Comparison of ENCODE assay signal across 8 cellular contexts in genomic region chr22:38202437-38203089, GRCh38. TPM values are rescaled to one million over a fixed set of nuclear protein-coding genes. Genes with fewer than 3 reads are reported as not detected.
DNase-seq lines count a peak whose midpoint lies in the region; ATAC-seq and TF ChIP-seq lines count a peak whose summit lies in the region.

No MANE protein-coding gene starts in this region.

- H4K8ac ChIP-seq in mesenchymal stem cell (ENCODE audit: low read length) = peak overlapping the region; percentile 91

- H3K27ac ChIP-seq in effector memory CD4-positive, alpha-beta T cell (ENCODE audit: insufficient read depth, low read length, poor library complexity, severe bottlenecking) = peak overlapping the region; percentile 87
- H3K27ac ChIP-seq in mesenchymal stem cell (ENCODE audit: low read length, poor library complexity, severe bottlenecking) = no peak overlapping the region

- no peak for TF ChIP-seq CTCF in Calu3 (IDR thresholded peaks at IDR 0.05; ENCODE audit: unreplicated experiment)

- peaks cover 15% of the 10 kb centered on the region for H3K79me1 ChIP-seq in mesenchymal stem cell (replicated peaks; ENCODE audit: low read length, poor library complexity, severe bottlenecking)

- no peak overlapping the region for H2BK5ac ChIP-seq in mesenchymal stem cell (ENCODE audit: low read depth, low read length, poor library complexity, severe bottlenecking)

- peak overlapping the region; percentile 47 to 92 for H3K4ac ChIP-seq in mesenchymal stem cell (ENCODE audit: low read depth in 1 of 2, low read length in 2 of 2)

- no peaks in the 10 kb centered on the region for H3K27me3 Mint-ChIP-seq in Calu3 (ENCODE audit: unreplicated experiment)
- H3K27me3 Mint-ChIP-seq in activated CD4-positive, alpha-beta memory T cell treated with anti-CD3 and anti-CD28 coated beads for 36 hours = no peaks in the 10 kb centered on the region
- no peaks in the 10 kb centered on the region for H3K27me3 Mint-ChIP-seq in stimulated activated naive B cell treated with anti-CD40 and anti-IgM and Interleukin-4, amounts not matched to agents 10 μg/mL and 1 μg/mL and 100 μg/mL, for 72 hours

- H3K36me3 ChIP-seq in effector memory CD4-positive, alpha-beta T cell (ENCODE audit: control insufficient read depth, insufficient read depth, low read length) = no peaks in the 10 kb centered on the region
- H3K36me3 ChIP-seq in mesenchymal stem cell (ENCODE audit: control insufficient read depth in 1 of 2, insufficient read depth in 2 of 2, low read depth in 1 of 2, low read length in 2 of 2) = peaks cover 0 to under 1% of the 10 kb centered on the region in 2 experiments

- peak overlapping the region; percentile 70 for H4K91ac ChIP-seq in mesenchymal stem cell (ENCODE audit: low read length)

- H3K4me1 ChIP-seq in effector memory CD4-positive, alpha-beta T cell (ENCODE audit: control insufficient read depth, insufficient read depth, low read length, poor library complexity, severe bottlenecking) = peaks cover 22% of the 10 kb centered on the region
- peaks cover 27% of the 10 kb centered on the region for H3K4me1 ChIP-seq in mesenchymal stem cell (ENCODE audit: control insufficient read depth, insufficient read depth, low read depth, low read length)

- BruUV-seq in Calu3 (replicated peaks; lab: Mats Ljungman, UMichigan) = TSS peak; percentile 87

- H3K27ac Mint-ChIP-seq in Calu3 (ENCODE audit: unreplicated experiment) = peak overlapping the region; percentile 82
- H3K27ac Mint-ChIP-seq in activated CD4-positive, alpha-beta memory T cell treated with anti-CD3 and anti-CD28 coated beads for 36 hours = peak overlapping the region; percentile 31
- peak overlapping the region; percentile 85 for H3K27ac Mint-ChIP-seq in stimulated activated naive B cell treated with anti-CD40 and anti-IgM and Interleukin-4, amounts not matched to agents 10 μg/mL and 1 μg/mL and 100 μg/mL, for 72 hours

- ATAC-seq in GM21786 (IDR thresholded peaks at IDR 0.05; ENCODE audit: unreplicated experiment) (peak; percentile 26), GM19395 (IDR thresholded peaks at IDR 0.05; ENCODE audit: unreplicated experiment) (no peak)
- ATAC-seq in stimulated activated naive B cell treated with anti-CD40 and anti-IgM and Interleukin-4, amounts not matched to agents 10 μg/mL and 1 μg/mL and 100 μg/mL, for 72 hours (replicated peaks) = peak; percentile 51 to 63

- H3K4me2 ChIP-seq in mesenchymal stem cell (ENCODE audit: low read length, poor library complexity, severe bottlenecking) = peak overlapping the region; percentile 70

- intact Hi-C loops in Calu3 (cut with micrococcal nuclease; ENCODE audit: unreplicated experiment) = loop anchor here (1.0 kb wide), 1 partner anchor 37 kb away; no protein-coding TSS in a partner anchor
- intact Hi-C loops in activated CD4-positive, alpha-beta memory T cell treated with anti-CD3 and anti-CD28 coated beads for 36 hours (cut with micrococcal nuclease) = loop anchor here (5.0 kb wide), 1 partner anchor 115 kb away; the partner anchor contains the start of gene CSNK1E

- under 1% methylated on average over 60 of the region's 74 CpGs for WGBS in mesenchymal stem cell

- H3K27me3 ChIP-seq in effector memory CD4-positive, alpha-beta T cell (replicated peaks; ENCODE audit: control insufficient read depth, insufficient read depth, low read length, poor library complexity, severe bottlenecking) = no peaks in the 10 kb centered on the region
- no peaks in the 10 kb centered on the region for H3K27me3 ChIP-seq in mesenchymal stem cell (ENCODE audit: control insufficient read depth in 1 of 2, insufficient read depth in 1 of 2, low read length in 2 of 2)

- CTCF ChIA-PET in Calu3 (lab: Charles Lee) = interaction anchor here (0.9 to 1.3 kb wide), 3 partner anchors 21 to 88 kb away, joined by 3 to 8 read pairs (median 4); partner anchors contain the start of gene PLA2G6
- CTCF ChIA-PET in activated CD4-positive, alpha-beta memory T cell treated with anti-CD3 and anti-CD28 coated beads for 36 hours (lab: Charles Lee) = interaction anchor here (1.1 to 2.0 kb wide), 3 partner anchors 12 to 150 kb away, joined by 4 to 9 read pairs (median 7); no protein-coding TSS in a partner anchor

- peak overlapping the region; percentile 20 for H2AFZ ChIP-seq in mesenchymal stem cell (ENCODE audit: low read depth, low read length)

- H3K4me1 Mint-ChIP-seq in Calu3 (ENCODE audit: low read depth, unreplicated experiment) = peaks cover 39% of the 10 kb centered on the region
- H3K4me1 Mint-ChIP-seq in activated CD4-positive, alpha-beta memory T cell treated with anti-CD3 and anti-CD28 coated beads for 36 hours (ENCODE audit: low read depth) = peaks cover 37% of the 10 kb centered on the region
- H3K4me1 Mint-ChIP-seq in stimulated activated naive B cell treated with anti-CD40 and anti-IgM and Interleukin-4, amounts not matched to agents 10 μg/mL and 1 μg/mL and 100 μg/mL, for 72 hours = peaks cover 38 to 48% of the 10 kb centered on the region in 2 donors

- peak overlapping the region; percentile 56 for H2BK120ac ChIP-seq in mesenchymal stem cell (ENCODE audit: low read depth, low read length)

- H2BK12ac ChIP-seq in mesenchymal stem cell (ENCODE audit: low read length in 2 of 2) = no peak overlapping the region

- H3K9me3 ChIP-seq in effector memory CD4-positive, alpha-beta T cell (ENCODE audit: control insufficient read depth, low read length) = no peaks in the 10 kb centered on the region
- H3K9me3 ChIP-seq in mesenchymal stem cell (ENCODE audit: control insufficient read depth, low read length) = no peaks in the 10 kb centered on the region

- peak overlapping the region; percentile 89 to 95 for H3K18ac ChIP-seq in mesenchymal stem cell (ENCODE audit: low read depth in 1 of 2, low read length in 2 of 2)

- peak; percentile 80 for DNase-seq in Calu3
- DNase-seq in NCI-H1105 (lab: John Stamatoyannopoulos, UW) = peak; percentile 53
- peak; percentile 74 for DNase-seq in activated CD4-positive, alpha-beta memory T cell treated with anti-CD3 and anti-CD28 coated beads for 36 hours
- DNase-seq in effector memory CD4-positive, alpha-beta T cell = peak; percentile 49 to 61 (median 54)
- peak; percentile 91 for DNase-seq in mesenchymal stem cell
- peak; percentile 50 for DNase-seq in stimulated activated naive B cell treated with anti-CD40 and anti-IgM and Interleukin-4, amounts not matched to agents 10 μg/mL and 1 μg/mL and 100 μg/mL, for 72 hours

- H2BK15ac ChIP-seq in mesenchymal stem cell (ENCODE audit: low read depth, poor library complexity, severe bottlenecking) = peak overlapping the region; percentile 44

- no peak overlapping the region for H2AK5ac ChIP-seq in mesenchymal stem cell (ENCODE audit: low read length, severe bottlenecking)

- H3K9ac ChIP-seq in mesenchymal stem cell (ENCODE audit: low read length) = peak overlapping the region; percentile 94

- no peak overlapping the region for H3K14ac ChIP-seq in mesenchymal stem cell (ENCODE audit: low read length in 2 of 2)

- peak overlapping the region in 1 of 2 experiments; percentile 15 for H3K23ac ChIP-seq in mesenchymal stem cell (ENCODE audit: low read length in 2 of 2)

- H3K9me3 Mint-ChIP-seq in Calu3 (ENCODE audit: low read depth, unreplicated experiment) = no peaks in the 10 kb centered on the region
- no peaks in the 10 kb centered on the region for H3K9me3 Mint-ChIP-seq in activated CD4-positive, alpha-beta memory T cell treated with anti-CD3 and anti-CD28 coated beads for 36 hours
- H3K9me3 Mint-ChIP-seq in stimulated activated naive B cell treated with anti-CD40 and anti-IgM and Interleukin-4, amounts not matched to agents 10 μg/mL and 1 μg/mL and 100 μg/mL, for 72 hours = no peaks in the 10 kb centered on the region

- H3K4me3 Mint-ChIP-seq in Calu3 (ENCODE audit: low read depth, unreplicated experiment) = peak overlapping the region; percentile 78
- peak overlapping the region; percentile 83 for H3K4me3 Mint-ChIP-seq in activated CD4-positive, alpha-beta memory T cell treated with anti-CD3 and anti-CD28 coated beads for 36 hours
- H3K4me3 Mint-ChIP-seq in stimulated activated naive B cell treated with anti-CD40 and anti-IgM and Interleukin-4, amounts not matched to agents 10 μg/mL and 1 μg/mL and 100 μg/mL, for 72 hours = peak overlapping the region; percentile 83 to 89

- H3K36me3 Mint-ChIP-seq in Calu3 (ENCODE audit: insufficient read depth, unreplicated experiment) = peaks cover 64% of the 10 kb centered on the region
- no peaks in the 10 kb centered on the region for H3K36me3 Mint-ChIP-seq in activated CD4-positive, alpha-beta memory T cell treated with anti-CD3 and anti-CD28 coated beads for 36 hours
- peaks cover 0 to 3% of the 10 kb centered on the region in 2 donors for H3K36me3 Mint-ChIP-seq in stimulated activated naive B cell treated with anti-CD40 and anti-IgM and Interleukin-4, amounts not matched to agents 10 μg/mL and 1 μg/mL and 100 μg/mL, for 72 hours

- POLR2A ChIA-PET in activated CD4-positive, alpha-beta memory T cell treated with anti-CD3 and anti-CD28 coated beads for 36 hours (lab: Charles Lee) = interaction anchor here (1.0 to 2.2 kb wide), 7 partner anchors 10 to 26 kb away, joined by 3 to 10 read pairs (median 5); partner anchors contain the start of gene PLA2G6

- peak overlapping the region; percentile 86 for H3K4me3 ChIP-seq in effector memory CD4-positive, alpha-beta T cell (ENCODE audit: insufficient read depth, low read depth, low read length, poor library complexity, severe bottlenecking)
- peak overlapping the region; percentile 72 to 83 for H3K4me3 ChIP-seq in mesenchymal stem cell (ENCODE audit: insufficient read depth in 1 of 2, low read depth in 1 of 2, low read length in 2 of 2)

RNA-seq across cellular contexts. Expression of gene MAFF, which starts 0.8 kb away (rescaled TPM):
- total RNA-seq in Calu3 (2022) = 62.4 and 64.8 TPM in 2 replicates
- total RNA-seq in activated CD4-positive, alpha-beta memory T cell treated with anti-CD3 and anti-CD28 coated beads for 36 hours = 10 to 100 TPM; 15.5 to 15.9 TPM
- 9.1 TPM for polyA plus RNA-seq in mesenchymal stem cell (2013, experiment 1 of 2)
- 8.8 TPM for polyA plus RNA-seq in mesenchymal stem cell (2013, experiment 2 of 2)

RNA-seq across cellular contexts. Expression of gene PLA2G6, which starts 20.9 kb away (rescaled TPM):
- 43.5 and 44.0 TPM in 2 replicates for total RNA-seq in Calu3 (2022)
- 10 to 100 TPM; 63.7 to 69.5 TPM for total RNA-seq in activated CD4-positive, alpha-beta memory T cell treated with anti-CD3 and anti-CD28 coated beads for 36 hours
- polyA plus RNA-seq in mesenchymal stem cell (2013, experiment 1 of 2) = 3.7 TPM
- polyA plus RNA-seq in mesenchymal stem cell (2013, experiment 2 of 2) = 4.4 TPM

Comparison
In these comparisons a context has a peak if more than half of its experiments do, and no peak if none do; other contexts are left out.
1. H3K27ac Mint-ChIP-seq: peak in every context shown above with its lines; median percentile 85 in stimulated activated naive B cell treated with anti-CD40 and anti-IgM and Interleukin-4, amounts not matched to agents 10 μg/mL and 1 μg/mL and 100 μg/mL, for 72 hours; 82 in Calu3; 31 in activated CD4-positive, alpha-beta memory T cell treated with anti-CD3 and anti-CD28 coated beads for 36 hours.